In the genomic region with DNA sequence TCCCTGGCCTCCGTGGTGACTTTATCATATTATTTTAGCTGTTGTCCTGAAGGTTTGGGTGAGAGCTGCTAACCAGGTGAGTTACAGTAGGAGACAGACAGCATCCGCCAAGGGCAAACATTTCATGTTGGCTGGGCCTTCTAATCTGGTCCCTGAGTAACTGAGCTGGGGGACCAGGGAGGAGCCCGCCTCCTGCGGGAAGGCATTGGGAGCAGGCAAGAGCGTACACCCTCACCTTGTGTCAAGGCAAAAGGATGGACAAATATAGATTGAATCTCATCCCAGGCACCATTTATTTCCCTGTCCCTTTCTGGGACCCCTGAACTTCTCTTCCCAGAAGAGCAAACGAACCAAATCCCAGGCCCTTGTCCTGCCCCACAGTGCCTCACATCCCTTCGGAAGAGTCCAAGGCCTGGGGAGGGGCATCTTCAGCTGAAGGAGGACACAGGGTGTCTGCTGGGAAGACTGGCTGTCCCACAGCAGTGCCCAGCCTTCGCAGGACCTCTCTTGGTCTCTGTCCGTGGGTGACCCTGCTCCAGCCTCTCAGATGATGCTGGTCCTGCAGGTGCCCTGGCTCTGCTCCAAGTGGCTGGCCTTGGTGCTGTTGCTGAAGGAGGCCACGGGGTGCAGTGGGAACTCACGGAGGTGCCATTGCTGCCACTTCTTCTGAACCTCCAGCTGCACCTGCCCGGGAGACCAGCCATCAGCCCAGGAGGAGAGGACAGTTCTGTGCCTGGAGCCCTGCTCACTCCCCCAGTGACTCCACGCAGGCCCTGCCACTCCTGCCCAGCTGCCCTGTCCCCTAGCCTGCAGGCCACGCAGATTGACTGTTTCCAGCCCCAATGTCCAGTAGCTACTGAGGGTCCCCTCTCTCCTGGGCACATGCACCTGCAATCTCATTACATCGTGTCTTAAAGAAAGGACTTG, we compare ENCODE assay signal across 25 cellular contexts. TPM values are rescaled to one million over a fixed set of nuclear protein-coding genes. Genes with fewer than 3 reads are reported as not detected.
"Had no signal": no experiment of that assay in that cellular context is flagged by ENCODE, and none has a peak within 500 bp of the region (broad histone marks: within the 10 kb centered on the region; RNA-seq: fewer than 3 reads in every experiment).

No MANE protein-coding gene starts in this region.

- FAIRE-seq: TTC549 had no signal

- H3K27ac Mint-ChIP-seq: activated CD4-positive, alpha-beta T cell treated with anti-CD3 and anti-CD28 coated beads, Interleukin-2, amount 10 ng/mL, durations not matched to agents 7 days and 5 days; activated CD8-positive, alpha-beta memory T cell treated with anti-CD3 and anti-CD28 coated beads, Interleukin-2, amount 10 ng/mL, durations not matched to agents 7 days and 5 days; activated CD8-positive, alpha-beta T cell treated with anti-CD3 and anti-CD28 coated beads for 36 hours; activated naive CD4-positive, alpha-beta T cell treated with anti-CD3 and anti-CD28 coated beads, Interleukin-2, amount 50 U/mL, for 24 hours; memory B cell; naive B cell; type B pancreatic cell had no signal

- H3K9ac ChIP-seq: neural progenitor cell had no signal

- ATAC-seq: activated CD8-positive, alpha-beta memory T cell treated with anti-CD3 and anti-CD28 coated beads, Interleukin-2, amount 10 ng/mL, durations not matched to agents 7 days and 5 days; activated CD8-positive, alpha-beta T cell treated with anti-CD3 and anti-CD28 coated beads for 36 hours; gastroesophageal sphincter; left ventricle myocardium superior had no signal

- H3K4me3 Mint-ChIP-seq: activated CD4-positive, alpha-beta T cell treated with anti-CD3 and anti-CD28 coated beads, Interleukin-2, amount 10 ng/mL, durations not matched to agents 7 days and 5 days; activated CD8-positive, alpha-beta memory T cell treated with anti-CD3 and anti-CD28 coated beads, Interleukin-2, amount 10 ng/mL, durations not matched to agents 7 days and 5 days; activated CD8-positive, alpha-beta T cell treated with anti-CD3 and anti-CD28 coated beads for 36 hours; activated naive CD4-positive, alpha-beta T cell treated with anti-CD3 and anti-CD28 coated beads, Interleukin-2, amount 50 U/mL, for 24 hours; brain; memory B cell; neural progenitor cell; type B pancreatic cell had no signal

- H3K4me3 ChIP-seq: gastroesophageal sphincter, neural progenitor cell, testis had no signal

- H3K9me3 Mint-ChIP-seq: activated CD4-positive, alpha-beta T cell treated with anti-CD3 and anti-CD28 coated beads, Interleukin-2, amount 10 ng/mL, durations not matched to agents 7 days and 5 days; activated CD8-positive, alpha-beta T cell treated with anti-CD3 and anti-CD28 coated beads for 36 hours; activated naive CD4-positive, alpha-beta T cell treated with anti-CD3 and anti-CD28 coated beads, Interleukin-2, amount 50 U/mL, for 24 hours; brain; memory B cell; naive B cell; type B pancreatic cell had no signal

- H3K27me3 Mint-ChIP-seq: activated CD8-positive, alpha-beta memory T cell treated with anti-CD3 and anti-CD28 coated beads, Interleukin-2, amount 10 ng/mL, durations not matched to agents 7 days and 5 days; activated CD8-positive, alpha-beta T cell treated with anti-CD3 and anti-CD28 coated beads for 36 hours; type B pancreatic cell had no signal

- H3K27me3 ChIP-seq: gastroesophageal sphincter, neural progenitor cell, testis had no signal

- DNase-seq: activated CD4-positive, alpha-beta T cell treated with anti-CD3 and anti-CD28 coated beads, Interleukin-2, amount 10 ng/mL, durations not matched to agents 7 days and 5 days; activated CD4-positive, CD25-positive, alpha-beta regulatory T cell treated with anti-CD3 and anti-CD28 coated beads, Interleukin-2, amount 50 U/mL, for 72 hours; activated CD8-positive, alpha-beta memory T cell treated with anti-CD3 and anti-CD28 coated beads, Interleukin-2, amount 10 ng/mL, durations not matched to agents 7 days and 5 days; activated CD8-positive, alpha-beta T cell treated with anti-CD3 and anti-CD28 coated beads for 36 hours; activated gamma-delta T cell treated with Interleukin-2 at 50 U/mL for 16 hours; activated T-cell treated with anti-CD3 and anti-CD28 coated beads for 4 hours; anterior cingulate cortex; dermis blood vessel endothelial cell; effector memory CD4-positive, alpha-beta T cell; head of caudate nucleus; hypothalamus; left ventricle myocardium superior; naive B cell; right cardiac atrium; stimulated activated CD4-positive, alpha-beta T cell treated with anti-CD3 and anti-CD28 coated beads, Interleukin-4, amount 100 ng/mL, for 4 hours; T-helper 1 cell; testis had no signal

- H3K9me3 ChIP-seq: gastroesophageal sphincter, testis had no signal

- H3K4me1 Mint-ChIP-seq: activated CD4-positive, alpha-beta T cell treated with anti-CD3 and anti-CD28 coated beads, Interleukin-2, amount 10 ng/mL, durations not matched to agents 7 days and 5 days; activated CD8-positive, alpha-beta memory T cell treated with anti-CD3 and anti-CD28 coated beads, Interleukin-2, amount 10 ng/mL, durations not matched to agents 7 days and 5 days; activated naive CD4-positive, alpha-beta T cell treated with anti-CD3 and anti-CD28 coated beads, Interleukin-2, amount 50 U/mL, for 24 hours; memory B cell; naive B cell had no signal

- H3K36me3 Mint-ChIP-seq: activated CD8-positive, alpha-beta memory T cell treated with anti-CD3 and anti-CD28 coated beads, Interleukin-2, amount 10 ng/mL, durations not matched to agents 7 days and 5 days; activated naive CD4-positive, alpha-beta T cell treated with anti-CD3 and anti-CD28 coated beads, Interleukin-2, amount 50 U/mL, for 24 hours; brain; memory B cell; naive B cell; neural progenitor cell had no signal

- H3K36me3 ChIP-seq: gastroesophageal sphincter, neural progenitor cell, WERI-Rb-1 had no signal

- H3K27ac ChIP-seq: gastroesophageal sphincter, neural progenitor cell, testis, WERI-Rb-1 had no signal

- H3K4me1 ChIP-seq: gastroesophageal sphincter, testis had no signal

RNA-seq across cellular contexts. Expression of a gene that starts 8.2 kb away (rescaled TPM):
- total RNA-seq: activated CD4-positive, alpha-beta T cell treated with anti-CD3 and anti-CD28 coated beads, Interleukin-2, amount 10 ng/mL, durations not matched to agents 7 days and 5 days; activated CD8-positive, alpha-beta memory T cell treated with anti-CD3 and anti-CD28 coated beads, Interleukin-2, amount 10 ng/mL, durations not matched to agents 7 days and 5 days; activated CD8-positive, alpha-beta T cell treated with anti-CD3 and anti-CD28 coated beads for 36 hours had no signal
